ENCODE assay signal across 17 cellular contexts in genomic region chr1:4060850-4061249, GRCh38.
DNase-seq lines count a peak whose midpoint lies in the region; ATAC-seq, FAIRE-seq and TF ChIP-seq lines count a peak whose summit lies in the region.
"Had no signal": no experiment of that assay in that cellular context is flagged by ENCODE, and none has a peak within 500 bp of the region (broad histone marks: within the 10 kb centered on the region; RNA-seq: fewer than 3 reads in every experiment).

No MANE protein-coding gene starts in this region.

- no peak overlapping the region for H2BK12ac ChIP-seq in trophoblast cell (ENCODE audit: low read length)

- H4K8ac ChIP-seq in trophoblast cell (ENCODE audit: low read depth, low read length) = no peak overlapping the region

- TF ChIP-seq POLR2A in HCT116 (IDR thresholded peaks at IDR 0.05; ENCODE audit: borderline replicate concordance, extremely low read depth, insufficient read depth, insufficient read length) (no peak), GM12878 (IDR thresholded peaks at IDR 0.05; ENCODE audit: low read depth, low read length) (no peak)

- DNase-seq in right atrium auricular region (ENCODE audit: low spot score) (peak; percentile 40), Right ventricle myocardium superior (no peak), HCT116 (ENCODE audit: low read depth, low spot score) (no peak), GM12878 (ENCODE audit: low read depth, low spot score) (no peak), trophoblast cell (no peak), NOMO-1 (lab: John Stamatoyannopoulos, UW; ENCODE audit: unreplicated experiment in 2 of 2) (no peak), mammary epithelial cell (no peak)
- DNase-seq in activated CD8-positive, alpha-beta memory T cell treated with anti-CD3 and anti-CD28 coated beads, Interleukin-2, amount 50 U/mL, for 4 hours = no peak
- DNase-seq: GOT3, HFFc6, NCI-H1105 treated with DMSO at 0.1 percent for 48 hours, NCI-H187 treated with DMSO at 0.1 percent for 48 hours, NCI-H446, NCI-H69, SHP77 treated with DMSO at 0.1 percent for 48 hours had no signal

- H3K79me1 ChIP-seq in trophoblast cell (ENCODE audit: low read length) = no peaks in the 10 kb centered on the region

- H3K18ac ChIP-seq in trophoblast cell (ENCODE audit: low read length) = no peak overlapping the region

- no peak for FAIRE-seq in GM12878 (lab: Jason Lieb, UNC)
- FAIRE-seq: GM12892 had no signal

- no peak overlapping the region for H3K4me2 ChIP-seq in HCT116 (ENCODE audit: low read length)
- H3K4me2 ChIP-seq in GM12878 (ENCODE audit: control insufficient read depth, insufficient read depth) = no peak overlapping the region
- no peak overlapping the region for H3K4me2 ChIP-seq in trophoblast cell (ENCODE audit: low read length)
- H3K4me2 ChIP-seq in mammary epithelial cell (ENCODE audit: insufficient read depth, low read depth, low read length) = no peak overlapping the region

- no peak overlapping the region for H2AK5ac ChIP-seq in trophoblast cell (ENCODE audit: low read length)

- ATAC-seq in Right ventricle myocardium superior (ENCODE audit: poor library complexity) (no peak), HCT116 (peak; percentile 18; the same call in 1 of the 2 replicates), GM12878 (no peak)

- in situ Hi-C loops in GM12878 (cut with MboI) = no loop called here
- in situ Hi-C loops in mammary epithelial cell (cut with MboI; ENCODE audit: low sequenced_read_pairs in 2 of 2) = no loop called here

- H3K27ac ChIP-seq in right atrium auricular region = no peak overlapping the region
- no peak overlapping the region for H3K27ac ChIP-seq in HCT116 (ENCODE audit: low read depth, low read length)
- H3K27ac ChIP-seq in GM12878 (ENCODE audit: control insufficient read depth, insufficient read depth) = no peak overlapping the region
- H3K27ac ChIP-seq in trophoblast cell (ENCODE audit: low read depth, low read length) = no peak overlapping the region
- no peak overlapping the region for H3K27ac ChIP-seq in mammary epithelial cell (ENCODE audit: insufficient read depth, low read depth, low read length)
- H3K27ac ChIP-seq: C4-2B had no signal

- H3K4ac ChIP-seq in trophoblast cell (ENCODE audit: low read depth, low read length) = no peak overlapping the region

- CTCF ChIA-PET in HCT116 (lab: Charles Lee) (no interaction called here), GM12878 (lab: Yijun Ruan, JAX) (no interaction called here), mammary epithelial cell (lab: Charles Lee; ENCODE audit: low non-redundant PET) (no interaction called here)

- dilution Hi-C loops in mammary epithelial cell (cut with HindIII; ENCODE audit: low sequenced_read_pairs) = no loop called here

- no peak overlapping the region for H2BK120ac ChIP-seq in trophoblast cell (ENCODE audit: insufficient read depth, low read length, poor library complexity)

- TF ChIP-seq CTCF in right atrium auricular region (IDR thresholded peaks at IDR 0.05) (no peak), HCT116 (IDR thresholded peaks at IDR 0.05 in 2 of 3, conservative IDR thresholded peaks at IDR 0.05 in 1 of 3; ENCODE audit: borderline replicate concordance in 1 of 3, insufficient read depth in 1 of 3, low read depth in 2 of 3, low read length in 2 of 3) (0 out of 6 replicates have a peak, but pooled peaks of 1 of the 3 experiments have one; percentile 8), GM12878 (IDR thresholded peaks at IDR 0.05 in 2 of 3, conservative IDR thresholded peaks at IDR 0.05 in 1 of 3; ENCODE audit: control insufficient read depth in 2 of 3, extremely low read depth in 1 of 3, insufficient read depth in 1 of 3, low read depth in 3 of 3, low read length in 3 of 3) (no peak), mammary epithelial cell (conservative IDR thresholded peaks at IDR 0.05 in 1 of 2, IDR thresholded peaks at IDR 0.05 in 1 of 2; ENCODE audit: extremely low read depth in 1 of 2, insufficient read depth in 1 of 2, low read depth in 1 of 2, low read length in 2 of 2) (no peak)

- H2BK5ac ChIP-seq in trophoblast cell (ENCODE audit: low read depth, low read length, poor library complexity) = no peak overlapping the region

- H4K91ac ChIP-seq in trophoblast cell (ENCODE audit: low read depth, low read length) = no peak overlapping the region

- TF ChIP-seq RAD21 in HCT116 (IDR thresholded peaks at IDR 0.05; ENCODE audit: low read depth) = no peak
- peak; percentile 43 for TF ChIP-seq RAD21 in GM12878 (IDR thresholded peaks at IDR 0.05; ENCODE audit: insufficient read depth, low read depth, low read length)

- H3K4me3 ChIP-seq in right atrium auricular region = no peak overlapping the region
- H3K4me3 ChIP-seq in HCT116 (replicated peaks in 1 of 2; ENCODE audit: low read depth in 1 of 2, low read length in 2 of 2) = no peak overlapping the region
- no peak overlapping the region for H3K4me3 ChIP-seq in GM12878
- H3K4me3 ChIP-seq in trophoblast cell (ENCODE audit: low read depth, low read length) = peak overlapping the region; percentile 10
- no peak overlapping the region for H3K4me3 ChIP-seq in mammary epithelial cell (replicated peaks in 1 of 3; ENCODE audit: insufficient read depth in 1 of 3, low read depth in 2 of 3, low read length in 3 of 3)

- 33% methylated on average over 12 of the region's 12 CpGs for WGBS in GM12878 (ENCODE audit: insufficient coverage, insufficient replicate concordance, low lambda C conversion rate, missing lambda C conversion rate)
- no CpG with 5 or more reads among the region's 12 CpGs for WGBS in trophoblast cell (ENCODE audit: extremely low coverage, insufficient coverage, insufficient read length)
- 55% methylated on average over 9 of the region's 12 CpGs for WGBS in mammary epithelial cell (ENCODE audit: low coverage, missing lambda C conversion rate)

- SMC1A ChIA-PET in GM12878 (lab: Charles Lee; ENCODE audit: uncharacterized antibody, unreplicated experiment) = no interaction called here

- H3K14ac ChIP-seq in trophoblast cell (ENCODE audit: low read length) = no peak overlapping the region

- intact Hi-C loops in Right ventricle myocardium superior (cut with DNase I) = no loop called here
- intact Hi-C loops in HCT116 (cut with micrococcal nuclease) = no loop called here
- intact Hi-C loops in GM12878 (cut with micrococcal nuclease; ENCODE audit: unreplicated experiment) = no loop called here
- intact Hi-C loops in mammary epithelial cell (cut with micrococcal nuclease) = no loop called here

- H4K20me1 ChIP-seq in HCT116 (ENCODE audit: insufficient read depth) = no peaks in the 10 kb centered on the region
- no peaks in the 10 kb centered on the region for H4K20me1 ChIP-seq in GM12878 (ENCODE audit: control insufficient read depth, insufficient read depth)
- H4K20me1 ChIP-seq in mammary epithelial cell (ENCODE audit: insufficient read depth, low read length) = no peaks in the 10 kb centered on the region

- no peaks in the 10 kb centered on the region for H3K9me2 ChIP-seq in HCT116 (ENCODE audit: insufficient read depth)

- no peak overlapping the region for H2AFZ ChIP-seq in HCT116 (ENCODE audit: low read depth, low read length, poor library complexity, severe bottlenecking)
- H2AFZ ChIP-seq in GM12878 (ENCODE audit: control insufficient read depth, low read depth, low read length) = no peak overlapping the region
- H2AFZ ChIP-seq in trophoblast cell (ENCODE audit: insufficient read depth, low read length, poor library complexity) = no peak overlapping the region
- H2AFZ ChIP-seq in mammary epithelial cell (ENCODE audit: low read depth, low read length) = no peak overlapping the region

- H3K27me3 ChIP-seq in right atrium auricular region = no peaks in the 10 kb centered on the region
- no peaks in the 10 kb centered on the region for H3K27me3 ChIP-seq in HCT116 (ENCODE audit: insufficient read depth, low read length)
- no peaks in the 10 kb centered on the region for H3K27me3 ChIP-seq in GM12878 (replicated peaks in 1 of 2; ENCODE audit: control insufficient read depth in 2 of 2, insufficient read depth in 2 of 2, low read length in 1 of 2)
- no peaks in the 10 kb centered on the region for H3K27me3 ChIP-seq in trophoblast cell (ENCODE audit: insufficient read depth, low read length)
- no peaks in the 10 kb centered on the region for H3K27me3 ChIP-seq in mammary epithelial cell (ENCODE audit: insufficient read depth, low read length)

- BruUV-seq in HCT116 (replicated peaks; lab: Mats Ljungman, UMichigan) (no TSS peak), GM12878 (replicated peaks; lab: Mats Ljungman, UMichigan) (no TSS peak), mammary epithelial cell (replicated peaks; lab: Mats Ljungman, UMichigan) (no TSS peak)

- H3K79me2 ChIP-seq in HCT116 (ENCODE audit: insufficient read depth, low read length) (no peaks in the 10 kb centered on the region), GM12878 (ENCODE audit: control insufficient read depth, insufficient read depth, low read length) (no peaks in the 10 kb centered on the region), trophoblast cell (ENCODE audit: control insufficient read depth, insufficient read depth, low read length, poor library complexity) (no peaks in the 10 kb centered on the region), mammary epithelial cell (ENCODE audit: insufficient read depth, low read length) (no peaks in the 10 kb centered on the region)

- H3K9ac ChIP-seq in HCT116 (ENCODE audit: low read length) (no peak overlapping the region), GM12878 (ENCODE audit: control insufficient read depth, insufficient read depth, low read length) (no peak overlapping the region), trophoblast cell (ENCODE audit: low read length) (no peak overlapping the region), mammary epithelial cell (ENCODE audit: insufficient read depth, low read length) (no peak overlapping the region)

- POLR2A ChIA-PET in HCT116 (lab: Charles Lee) (no interaction called here), GM12878 (lab: Charles Lee) (no interaction called here)

- H3K9me3 ChIP-seq in right atrium auricular region = no peaks in the 10 kb centered on the region
- H3K9me3 ChIP-seq in HCT116 (ENCODE audit: control insufficient read depth in 1 of 2, insufficient read depth in 1 of 2, low read depth in 1 of 2, low read length in 2 of 2) = no peaks in the 10 kb centered on the region; a peak in 1 of 4 replicates
- no peaks in the 10 kb centered on the region; the same call in 2 of the 3 replicates for H3K9me3 ChIP-seq in GM12878 (replicated peaks; ENCODE audit: control insufficient read depth, insufficient read depth, low read length)
- peaks cover 5% of the 10 kb centered on the region for H3K9me3 ChIP-seq in trophoblast cell (ENCODE audit: insufficient read depth, low read depth, low read length)
- H3K9me3 ChIP-seq in mammary epithelial cell (replicated peaks; ENCODE audit: insufficient read depth, low read length) = peaks cover 45% of the 10 kb centered on the region

- no peak for TF ChIP-seq EP300 in GM12878 (IDR thresholded peaks at IDR 0.05; ENCODE audit: borderline replicate concordance in 1 of 2, control insufficient read depth in 1 of 2, low read depth in 2 of 2, low read length in 2 of 2)

- no peaks in the 10 kb centered on the region for H3K4me1 ChIP-seq in right atrium auricular region
- H3K4me1 ChIP-seq in HCT116 (ENCODE audit: control insufficient read depth in 1 of 2, insufficient read depth in 2 of 2, low read length in 2 of 2) = no peaks in the 10 kb centered on the region
- H3K4me1 ChIP-seq in GM12878 (ENCODE audit: control insufficient read depth, insufficient read depth, low read length) = no peaks in the 10 kb centered on the region
- H3K4me1 ChIP-seq in trophoblast cell (ENCODE audit: control insufficient read depth in 1 of 2, insufficient read depth in 2 of 2, low read length in 2 of 2) = no peaks in the 10 kb centered on the region
- H3K4me1 ChIP-seq in mammary epithelial cell (ENCODE audit: insufficient read depth, low read length) = no peaks in the 10 kb centered on the region

- H4K12ac ChIP-seq in trophoblast cell (ENCODE audit: low read depth, low read length) = no peak overlapping the region

- H3K36me3 ChIP-seq in right atrium auricular region (no peaks in the 10 kb centered on the region), HCT116 (ENCODE audit: control insufficient read depth in 1 of 2, insufficient read depth in 2 of 2, low read length in 2 of 2) (no peaks in the 10 kb centered on the region), GM12878 (ENCODE audit: control insufficient read depth in 2 of 2, insufficient read depth in 2 of 2, low read length in 1 of 2) (no peaks in the 10 kb centered on the region), trophoblast cell (ENCODE audit: control insufficient read depth in 1 of 2, insufficient read depth in 2 of 2, low read length in 2 of 2) (no peaks in the 10 kb centered on the region), mammary epithelial cell (ENCODE audit: insufficient read depth, low read length) (no peaks in the 10 kb centered on the region)

- no peak overlapping the region for H3K23ac ChIP-seq in trophoblast cell (ENCODE audit: low read length)

- RAD21 ChIA-PET in HCT116 (lab: Charles Lee; ENCODE audit: low non-redundant PET in 1 of 2, low total read pairs in 2 of 2, uncharacterized antibody in 2 of 2, unreplicated experiment in 2 of 2) = no interaction called here
- RAD21 ChIA-PET in GM12878 (lab: Charles Lee; ENCODE audit: unreplicated experiment) = no interaction called here
